In genomic region chr16:48332978-48333377, GRCh38 we compare ENCODE assay signal across 32 cellular contexts.
"Had no signal": no experiment of that assay in that cellular context is flagged by ENCODE, and none has a peak within 500 bp of the region (broad histone marks: within the 10 kb centered on the region; RNA-seq: fewer than 3 reads in every experiment).

No MANE protein-coding gene starts in this region.

- DNase-seq: activated CD4-positive, alpha-beta memory T cell treated with anti-CD3 and anti-CD28 coated beads, Interleukin-2, amount 10 ng/mL, durations not matched to agents 7 days and 5 days; activated CD4-positive, alpha-beta T cell treated with anti-CD3 and anti-CD28 coated beads for 1 hour; activated CD4-positive, alpha-beta T cell treated with anti-CD3 and anti-CD28 coated beads for 36 hours; activated CD4-positive, alpha-beta T cell treated with anti-CD3 and anti-CD28 coated beads for 48 hours; activated CD4-positive, alpha-beta T cell treated with anti-CD3 and anti-CD28 coated beads, Interleukin-2, amount 10 ng/mL, durations not matched to agents 7 days and 5 days; activated CD4-positive, alpha-beta T cell treated with anti-CD3 and anti-CD28 coated beads, Interleukin-2, amount 50 U/mL, for 48 hours; activated CD4-positive, CD25-positive, alpha-beta regulatory T cell; activated CD8-positive, alpha-beta memory T cell treated with anti-CD3 and anti-CD28 coated beads for 24 hours; activated CD8-positive, alpha-beta memory T cell treated with anti-CD3 and anti-CD28 coated beads, Interleukin-2, amount 10 ng/mL, durations not matched to agents 7 days and 5 days; activated CD8-positive, alpha-beta memory T cell treated with anti-CD3 and anti-CD28 coated beads, Interleukin-2, amount 50 U/mL, for 48 hours; activated CD8-positive, alpha-beta T cell treated with anti-CD3 and anti-CD28 coated beads, Interleukin-2, amount 10 ng/mL, durations not matched to agents 7 days and 5 days; activated effector memory CD4-positive, alpha-beta T cell treated with Interleukin-2 at 50 U/mL for 16 hours; activated gamma-delta T cell; activated naive CD4-positive, alpha-beta T cell treated with anti-CD3 and anti-CD28 coated beads, Interleukin-2, amount 10 ng/mL, durations not matched to agents 7 days and 5 days; activated naive CD4-positive, alpha-beta T cell treated with Interleukin-2 at 50 U/mL for 16 hours; activated naive CD8-positive, alpha-beta T cell treated with anti-CD3 and anti-CD28 coated beads, Interleukin-2, amount 10 ng/mL, durations not matched to agents 7 days and 5 days; activated naive CD8-positive, alpha-beta T cell treated with anti-CD3 and anti-CD28 coated beads, Interleukin-2, amount 50 U/mL, for 24 hours; activated T-cell treated with anti-CD3 and anti-CD28 coated beads, Interleukin-2, amount 50 U/mL, for 24 hours; activated T-cell treated with anti-CD3 and anti-CD28 coated beads, Interleukin-2, amount 50 U/mL, for 48 hours; amygdala; anterior cingulate cortex; caudate nucleus; cerebellar nuclear complex; T-helper 2 cell; T-helper 9 cell; WERI-Rb-1 had no signal

- H3K4me1 ChIP-seq: ascending aorta had no signal

- FAIRE-seq: bronchial epithelial cell, TTC549 had no signal

- H3K27me3 ChIP-seq: ascending aorta, cardiac muscle cell had no signal

- H3K9me3 ChIP-seq: ascending aorta had no signal

- H3K27ac ChIP-seq: ascending aorta, cardiac muscle cell, WERI-Rb-1 had no signal

- H3K4me3 ChIP-seq: ascending aorta, cardiac muscle cell had no signal

- ATAC-seq: activated CD4-positive, alpha-beta T cell treated with anti-CD3 and anti-CD28 coated beads for 36 hours; activated CD4-positive, CD25-positive, alpha-beta regulatory T cell treated with anti-CD3 and anti-CD28 coated beads, Interleukin-2, amount 50 U/mL, for 24 hours; activated CD8-positive, alpha-beta memory T cell treated with anti-CD3 and anti-CD28 coated beads, Interleukin-2, amount 10 ng/mL, durations not matched to agents 7 days and 5 days; activated CD8-positive, alpha-beta T cell treated with anti-CD3 and anti-CD28 coated beads, Interleukin-2, amount 10 ng/mL, durations not matched to agents 7 days and 5 days; activated naive CD8-positive, alpha-beta T cell treated with anti-CD3 and anti-CD28 coated beads, Interleukin-2, amount 50 U/mL, for 24 hours; WTC11 had no signal
